ENCODE assay signal across 1 cellular context in genomic region chr3:123272547-123272946, GRCh38.
TF ChIP-seq lines count a peak whose summit lies in the region.

No MANE protein-coding gene starts in this region.

TF ChIP-seq in GM23338, 12 proteins besides CTCF, POLR2A, EP300 and RAD21 (continued from another document):
- TF ChIP-seq, protein P1, sequence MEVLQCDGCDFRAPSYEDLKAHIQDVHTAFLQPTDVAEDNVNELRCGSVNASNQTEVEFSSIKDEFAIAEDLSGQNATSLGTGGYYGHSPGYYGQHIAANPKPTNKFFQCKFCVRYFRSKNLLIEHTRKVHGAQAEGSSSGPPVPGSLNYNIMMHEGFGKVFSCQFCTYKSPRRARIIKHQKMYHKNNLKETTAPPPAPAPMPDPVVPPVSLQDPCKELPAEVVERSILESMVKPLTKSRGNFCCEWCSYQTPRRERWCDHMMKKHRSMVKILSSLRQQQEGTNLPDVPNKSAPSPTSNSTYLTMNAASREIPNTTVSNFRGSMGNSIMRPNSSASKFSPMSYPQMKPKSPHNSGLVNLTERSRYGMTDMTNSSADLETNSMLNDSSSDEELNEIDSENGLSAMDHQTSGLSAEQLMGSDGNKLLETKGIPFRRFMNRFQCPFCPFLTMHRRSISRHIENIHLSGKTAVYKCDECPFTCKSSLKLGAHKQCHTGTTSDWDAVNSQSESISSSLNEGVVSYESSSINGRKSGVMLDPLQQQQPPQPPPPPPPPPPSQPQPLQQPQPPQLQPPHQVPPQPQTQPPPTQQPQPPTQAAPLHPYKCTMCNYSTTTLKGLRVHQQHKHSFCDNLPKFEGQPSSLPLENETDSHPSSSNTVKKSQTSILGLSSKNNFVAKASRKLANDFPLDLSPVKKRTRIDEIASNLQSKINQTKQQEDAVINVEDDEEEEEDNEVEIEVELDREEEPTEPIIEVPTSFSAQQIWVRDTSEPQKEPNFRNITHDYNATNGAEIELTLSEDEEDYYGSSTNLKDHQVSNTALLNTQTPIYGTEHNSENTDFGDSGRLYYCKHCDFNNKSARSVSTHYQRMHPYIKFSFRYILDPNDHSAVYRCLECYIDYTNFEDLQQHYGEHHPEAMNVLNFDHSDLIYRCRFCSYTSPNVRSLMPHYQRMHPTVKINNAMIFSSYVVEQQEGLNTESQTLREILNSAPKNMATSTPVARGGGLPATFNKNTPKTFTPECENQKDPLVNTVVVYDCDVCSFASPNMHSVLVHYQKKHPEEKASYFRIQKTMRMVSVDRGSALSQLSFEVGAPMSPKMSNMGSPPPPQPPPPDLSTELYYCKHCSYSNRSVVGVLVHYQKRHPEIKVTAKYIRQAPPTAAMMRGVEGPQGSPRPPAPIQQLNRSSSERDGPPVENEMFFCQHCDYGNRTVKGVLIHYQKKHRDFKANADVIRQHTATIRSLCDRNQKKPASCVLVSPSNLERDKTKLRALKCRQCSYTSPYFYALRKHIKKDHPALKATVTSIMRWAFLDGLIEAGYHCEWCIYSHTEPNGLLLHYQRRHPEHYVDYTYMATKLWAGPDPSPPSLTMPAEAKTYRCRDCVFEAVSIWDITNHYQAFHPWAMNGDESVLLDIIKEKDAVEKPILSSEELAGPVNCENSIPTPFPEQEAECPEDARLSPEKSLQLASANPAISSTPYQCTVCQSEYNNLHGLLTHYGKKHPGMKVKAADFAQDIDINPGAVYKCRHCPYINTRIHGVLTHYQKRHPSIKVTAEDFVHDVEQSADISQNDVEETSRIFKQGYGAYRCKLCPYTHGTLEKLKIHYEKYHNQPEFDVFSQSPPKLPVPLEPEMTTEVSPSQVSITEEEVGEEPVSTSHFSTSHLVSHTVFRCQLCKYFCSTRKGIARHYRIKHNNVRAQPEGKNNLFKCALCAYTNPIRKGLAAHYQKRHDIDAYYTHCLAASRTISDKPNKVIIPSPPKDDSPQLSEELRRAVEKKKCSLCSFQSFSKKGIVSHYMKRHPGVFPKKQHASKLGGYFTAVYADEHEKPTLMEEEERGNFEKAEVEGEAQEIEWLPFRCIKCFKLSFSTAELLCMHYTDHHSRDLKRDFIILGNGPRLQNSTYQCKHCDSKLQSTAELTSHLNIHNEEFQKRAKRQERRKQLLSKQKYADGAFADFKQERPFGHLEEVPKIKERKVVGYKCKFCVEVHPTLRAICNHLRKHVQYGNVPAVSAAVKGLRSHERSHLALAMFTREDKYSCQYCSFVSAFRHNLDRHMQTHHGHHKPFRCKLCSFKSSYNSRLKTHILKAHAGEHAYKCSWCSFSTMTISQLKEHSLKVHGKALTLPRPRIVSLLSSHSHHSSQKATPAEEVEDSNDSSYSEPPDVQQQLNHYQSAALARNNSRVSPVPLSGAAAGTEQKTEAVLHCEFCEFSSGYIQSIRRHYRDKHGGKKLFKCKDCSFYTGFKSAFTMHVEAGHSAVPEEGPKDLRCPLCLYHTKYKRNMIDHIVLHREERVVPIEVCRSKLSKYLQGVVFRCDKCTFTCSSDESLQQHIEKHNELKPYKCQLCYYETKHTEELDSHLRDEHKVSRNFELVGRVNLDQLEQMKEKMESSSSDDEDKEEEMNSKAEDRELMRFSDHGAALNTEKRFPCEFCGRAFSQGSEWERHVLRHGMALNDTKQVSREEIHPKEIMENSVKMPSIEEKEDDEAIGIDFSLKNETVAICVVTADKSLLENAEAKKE (CRISPR knock-in tag; IDR thresholded peaks at IDR 0.05): no peak
- TF ChIP-seq, protein P2, sequence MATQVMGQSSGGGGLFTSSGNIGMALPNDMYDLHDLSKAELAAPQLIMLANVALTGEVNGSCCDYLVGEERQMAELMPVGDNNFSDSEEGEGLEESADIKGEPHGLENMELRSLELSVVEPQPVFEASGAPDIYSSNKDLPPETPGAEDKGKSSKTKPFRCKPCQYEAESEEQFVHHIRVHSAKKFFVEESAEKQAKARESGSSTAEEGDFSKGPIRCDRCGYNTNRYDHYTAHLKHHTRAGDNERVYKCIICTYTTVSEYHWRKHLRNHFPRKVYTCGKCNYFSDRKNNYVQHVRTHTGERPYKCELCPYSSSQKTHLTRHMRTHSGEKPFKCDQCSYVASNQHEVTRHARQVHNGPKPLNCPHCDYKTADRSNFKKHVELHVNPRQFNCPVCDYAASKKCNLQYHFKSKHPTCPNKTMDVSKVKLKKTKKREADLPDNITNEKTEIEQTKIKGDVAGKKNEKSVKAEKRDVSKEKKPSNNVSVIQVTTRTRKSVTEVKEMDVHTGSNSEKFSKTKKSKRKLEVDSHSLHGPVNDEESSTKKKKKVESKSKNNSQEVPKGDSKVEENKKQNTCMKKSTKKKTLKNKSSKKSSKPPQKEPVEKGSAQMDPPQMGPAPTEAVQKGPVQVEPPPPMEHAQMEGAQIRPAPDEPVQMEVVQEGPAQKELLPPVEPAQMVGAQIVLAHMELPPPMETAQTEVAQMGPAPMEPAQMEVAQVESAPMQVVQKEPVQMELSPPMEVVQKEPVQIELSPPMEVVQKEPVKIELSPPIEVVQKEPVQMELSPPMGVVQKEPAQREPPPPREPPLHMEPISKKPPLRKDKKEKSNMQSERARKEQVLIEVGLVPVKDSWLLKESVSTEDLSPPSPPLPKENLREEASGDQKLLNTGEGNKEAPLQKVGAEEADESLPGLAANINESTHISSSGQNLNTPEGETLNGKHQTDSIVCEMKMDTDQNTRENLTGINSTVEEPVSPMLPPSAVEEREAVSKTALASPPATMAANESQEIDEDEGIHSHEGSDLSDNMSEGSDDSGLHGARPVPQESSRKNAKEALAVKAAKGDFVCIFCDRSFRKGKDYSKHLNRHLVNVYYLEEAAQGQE (IDR thresholded peaks at IDR 0.05; ENCODE audit: unreplicated experiment): no peak
- TF ChIP-seq EZH2 (IDR thresholded peaks at IDR 0.05; ENCODE audit: low read depth, unreplicated experiment): no peak
- no peak for TF ChIP-seq POLR2AphosphoS5 (IDR thresholded peaks at IDR 0.05; ENCODE audit: low read depth)
- no peak for TF ChIP-seq ZNF331 (CRISPR knock-in tag; IDR thresholded peaks at IDR 0.05; ENCODE audit: low read depth)
- no peak for TF ChIP-seq JUNB (IDR thresholded peaks at IDR 0.05; ENCODE audit: unreplicated experiment)
- TF ChIP-seq EZH2phosphoT487 (IDR thresholded peaks at IDR 0.05; ENCODE audit: unreplicated experiment): no peak
- TF ChIP-seq CREB1 (CRISPR knock-in tag; IDR thresholded peaks at IDR 0.05; ENCODE audit: low read depth): no peak
